30 cellular contexts compared by ENCODE assay signal in the genomic region with DNA sequence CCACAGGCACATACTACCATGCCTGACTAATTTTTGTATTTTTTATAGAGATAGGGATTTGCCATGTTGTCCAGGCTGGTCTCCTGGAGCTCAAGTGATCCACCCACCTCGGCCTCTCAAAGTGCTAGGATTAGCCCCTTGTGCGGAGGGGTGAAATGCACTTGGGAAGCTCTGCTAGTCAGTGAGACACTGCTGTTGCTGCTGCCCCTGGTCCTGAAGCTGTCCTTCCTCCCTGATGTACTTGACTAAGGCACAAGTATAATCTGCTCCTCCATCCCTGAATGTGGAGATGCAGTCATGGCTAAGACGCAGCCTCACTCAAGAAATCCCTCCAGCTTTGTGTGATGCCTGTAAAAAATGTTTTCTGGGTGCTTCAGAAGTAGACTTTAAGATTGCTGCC.
"Had no signal": no experiment of that assay in that cellular context is flagged by ENCODE, and none has a peak within 500 bp of the region (broad histone marks: within the 10 kb centered on the region; RNA-seq: fewer than 3 reads in every experiment).

No MANE protein-coding gene starts in this region.

- DNase-seq: activated CD4-positive, alpha-beta memory T cell treated with anti-CD3 and anti-CD28 coated beads, Interleukin-2, amount 10 ng/mL, durations not matched to agents 7 days and 5 days; activated CD4-positive, alpha-beta T cell treated with anti-CD3 and anti-CD28 coated beads for 1 hour; activated CD4-positive, alpha-beta T cell treated with anti-CD3 and anti-CD28 coated beads for 4 hours; activated CD4-positive, alpha-beta T cell treated with anti-CD3 and anti-CD28 coated beads, Interleukin-2, amount 10 ng/mL, durations not matched to agents 7 days and 5 days; activated CD4-positive, alpha-beta T cell treated with anti-CD3 and anti-CD28 coated beads, Interleukin-2, amount 50 U/mL, for 4 hours; activated CD8-positive, alpha-beta memory T cell treated with anti-CD3 and anti-CD28 coated beads, Interleukin-2, amount 50 U/mL, for 48 hours; activated gamma-delta T cell; activated naive CD4-positive, alpha-beta T cell; activated naive CD4-positive, alpha-beta T cell treated with anti-CD3 and anti-CD28 coated beads, Interleukin-2, amount 10 ng/mL, durations not matched to agents 7 days and 5 days; activated naive CD8-positive, alpha-beta T cell treated with anti-CD3 and anti-CD28 coated beads, Interleukin-2, amount 10 ng/mL, durations not matched to agents 7 days and 5 days; activated T-cell treated with anti-CD3 and anti-CD28 coated beads for 4 hours; activated T-cell treated with anti-CD3 and anti-CD28 coated beads, Interleukin-2, amount 50 U/mL, for 24 hours; activated T-cell treated with anti-CD3 and anti-CD28 coated beads, Interleukin-2, amount 50 U/mL, for 72 hours; central memory CD4-positive, alpha-beta T cell; cerebellar nuclear complex; cortex of kidney; dermis blood vessel endothelial cell; effector CD4-positive, alpha-beta T cell; effector memory CD8-positive, alpha-beta T cell; esophagus squamous epithelium; foreskin melanocyte; heart right ventricle; T-helper 2 cell had no signal

- H3K27ac ChIP-seq: ascending aorta, breast epithelium, cardiac muscle cell, epithelial cell of prostate, esophagus squamous epithelium, gastroesophageal sphincter, heart right ventricle had no signal

- H3K27ac Mint-ChIP-seq: activated CD4-positive, alpha-beta memory T cell treated with anti-CD3 and anti-CD28 coated beads, Interleukin-2, amount 10 ng/mL, durations not matched to agents 7 days and 5 days; activated CD4-positive, alpha-beta T cell treated with anti-CD3 and anti-CD28 coated beads, Interleukin-2, amount 10 ng/mL, durations not matched to agents 7 days and 5 days; activated naive CD4-positive, alpha-beta T cell treated with anti-CD3 and anti-CD28 coated beads, Interleukin-2, amount 10 ng/mL, durations not matched to agents 7 days and 5 days; activated naive CD4-positive, alpha-beta T cell treated with anti-CD3 and anti-CD28 coated beads, Interleukin-2, amount 50 U/mL, for 72 hours; activated naive CD8-positive, alpha-beta T cell treated with anti-CD3 and anti-CD28 coated beads, Interleukin-2, amount 10 ng/mL, durations not matched to agents 7 days and 5 days; activated T-cell treated with anti-CD3 and anti-CD28 coated beads, Interleukin-2, amount 50 U/mL, for 24 hours; activated T-cell treated with anti-CD3 and anti-CD28 coated beads, Interleukin-2, amount 50 U/mL, for 72 hours; effector memory CD8-positive, alpha-beta T cell had no signal

- H3K27me3 ChIP-seq: ascending aorta, breast epithelium, cardiac muscle cell had no signal

- H3K4me1 ChIP-seq: ascending aorta, breast epithelium, esophagus squamous epithelium, gastroesophageal sphincter, heart right ventricle had no signal

- H3K27me3 Mint-ChIP-seq: activated naive CD8-positive, alpha-beta T cell treated with anti-CD3 and anti-CD28 coated beads, Interleukin-2, amount 10 ng/mL, durations not matched to agents 7 days and 5 days had no signal

- H3K4me3 ChIP-seq: ascending aorta, breast epithelium, cardiac muscle cell, esophagus squamous epithelium, gastroesophageal sphincter, heart right ventricle had no signal

- H3K36me3 Mint-ChIP-seq: activated naive CD4-positive, alpha-beta T cell treated with anti-CD3 and anti-CD28 coated beads, Interleukin-2, amount 10 ng/mL, durations not matched to agents 7 days and 5 days; activated naive CD4-positive, alpha-beta T cell treated with anti-CD3 and anti-CD28 coated beads, Interleukin-2, amount 50 U/mL, for 72 hours; activated naive CD8-positive, alpha-beta T cell treated with anti-CD3 and anti-CD28 coated beads, Interleukin-2, amount 10 ng/mL, durations not matched to agents 7 days and 5 days; brain had no signal

- H3K4me3 Mint-ChIP-seq: activated CD4-positive, alpha-beta memory T cell treated with anti-CD3 and anti-CD28 coated beads, Interleukin-2, amount 10 ng/mL, durations not matched to agents 7 days and 5 days; activated CD4-positive, alpha-beta T cell treated with anti-CD3 and anti-CD28 coated beads, Interleukin-2, amount 10 ng/mL, durations not matched to agents 7 days and 5 days; activated naive CD4-positive, alpha-beta T cell treated with anti-CD3 and anti-CD28 coated beads, Interleukin-2, amount 10 ng/mL, durations not matched to agents 7 days and 5 days; activated naive CD8-positive, alpha-beta T cell treated with anti-CD3 and anti-CD28 coated beads, Interleukin-2, amount 10 ng/mL, durations not matched to agents 7 days and 5 days; activated T-cell treated with anti-CD3 and anti-CD28 coated beads, Interleukin-2, amount 50 U/mL, for 24 hours; activated T-cell treated with anti-CD3 and anti-CD28 coated beads, Interleukin-2, amount 50 U/mL, for 72 hours; brain; effector memory CD8-positive, alpha-beta T cell had no signal

- H3K4me1 Mint-ChIP-seq: activated CD4-positive, alpha-beta memory T cell treated with anti-CD3 and anti-CD28 coated beads, Interleukin-2, amount 10 ng/mL, durations not matched to agents 7 days and 5 days; activated CD4-positive, alpha-beta T cell treated with anti-CD3 and anti-CD28 coated beads, Interleukin-2, amount 10 ng/mL, durations not matched to agents 7 days and 5 days; activated naive CD4-positive, alpha-beta T cell treated with anti-CD3 and anti-CD28 coated beads, Interleukin-2, amount 10 ng/mL, durations not matched to agents 7 days and 5 days; activated naive CD8-positive, alpha-beta T cell treated with anti-CD3 and anti-CD28 coated beads, Interleukin-2, amount 10 ng/mL, durations not matched to agents 7 days and 5 days had no signal

- H3K36me3 ChIP-seq: ascending aorta, breast epithelium, cardiac muscle cell, esophagus squamous epithelium, gastroesophageal sphincter, heart right ventricle had no signal

- H3K9me3 Mint-ChIP-seq: activated CD4-positive, alpha-beta memory T cell treated with anti-CD3 and anti-CD28 coated beads, Interleukin-2, amount 10 ng/mL, durations not matched to agents 7 days and 5 days; activated CD4-positive, alpha-beta T cell treated with anti-CD3 and anti-CD28 coated beads, Interleukin-2, amount 10 ng/mL, durations not matched to agents 7 days and 5 days; activated naive CD4-positive, alpha-beta T cell treated with anti-CD3 and anti-CD28 coated beads, Interleukin-2, amount 10 ng/mL, durations not matched to agents 7 days and 5 days; activated T-cell treated with anti-CD3 and anti-CD28 coated beads, Interleukin-2, amount 50 U/mL, for 24 hours; effector memory CD8-positive, alpha-beta T cell had no signal

- ATAC-seq: activated naive CD4-positive, alpha-beta T cell treated with anti-CD3 and anti-CD28 coated beads, Interleukin-2, amount 50 U/mL, for 72 hours; activated T-cell treated with anti-CD3 and anti-CD28 coated beads, Interleukin-2, amount 50 U/mL, for 72 hours; effector memory CD8-positive, alpha-beta T cell; gastroesophageal sphincter; heart right ventricle had no signal
